In genomic region chr1:116350097-116350645, GRCh38 we compare ENCODE assay signal across 2 cellular contexts.
TF ChIP-seq lines count a peak whose summit lies in the region.

No MANE protein-coding gene starts in this region.

TF ChIP-seq in SK-N-SH treated with all-trans-retinoic acid at 6 μM for 48 hours, 23 proteins besides CTCF, POLR2A, EP300 and RAD21:
- TF ChIP-seq CREB5 (CRISPR knock-in tag; IDR thresholded peaks at IDR 0.05; ENCODE audit: low read depth) (no peak), ZNF565 (CRISPR knock-in tag; conservative IDR thresholded peaks at IDR 0.05; ENCODE audit: low read depth) (no peak), ISL1 (CRISPR knock-in tag; IDR thresholded peaks at IDR 0.05) (peak; percentile 84)

TF ChIP-seq in SK-N-SH, 30 proteins besides CTCF, POLR2A, EP300 and RAD21 (continued from another document):
- TF ChIP-seq, protein P1, sequence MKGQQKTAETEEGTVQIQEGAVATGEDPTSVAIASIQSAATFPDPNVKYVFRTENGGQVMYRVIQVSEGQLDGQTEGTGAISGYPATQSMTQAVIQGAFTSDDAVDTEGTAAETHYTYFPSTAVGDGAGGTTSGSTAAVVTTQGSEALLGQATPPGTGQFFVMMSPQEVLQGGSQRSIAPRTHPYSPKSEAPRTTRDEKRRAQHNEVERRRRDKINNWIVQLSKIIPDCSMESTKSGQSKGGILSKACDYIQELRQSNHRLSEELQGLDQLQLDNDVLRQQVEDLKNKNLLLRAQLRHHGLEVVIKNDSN (IDR thresholded peaks at IDR 0.05; ENCODE audit: borderline replicate concordance, low read depth): no peak
- no peak for TF ChIP-seq CHD2 (IDR thresholded peaks at IDR 0.05; ENCODE audit: low read length, partially characterized antibody)
- no peak for TF ChIP-seq RFX5 (IDR thresholded peaks at IDR 0.05; ENCODE audit: low read length)
- TF ChIP-seq TEAD4 (IDR thresholded peaks at IDR 0.05; ENCODE audit: borderline replicate concordance, insufficient read depth): no peak
- TF ChIP-seq SIN3A (IDR thresholded peaks at IDR 0.05; ENCODE audit: borderline replicate concordance, low read depth, low read length): no peak
